Comparison of ENCODE assay signal across 9 cellular contexts in the genomic region with DNA sequence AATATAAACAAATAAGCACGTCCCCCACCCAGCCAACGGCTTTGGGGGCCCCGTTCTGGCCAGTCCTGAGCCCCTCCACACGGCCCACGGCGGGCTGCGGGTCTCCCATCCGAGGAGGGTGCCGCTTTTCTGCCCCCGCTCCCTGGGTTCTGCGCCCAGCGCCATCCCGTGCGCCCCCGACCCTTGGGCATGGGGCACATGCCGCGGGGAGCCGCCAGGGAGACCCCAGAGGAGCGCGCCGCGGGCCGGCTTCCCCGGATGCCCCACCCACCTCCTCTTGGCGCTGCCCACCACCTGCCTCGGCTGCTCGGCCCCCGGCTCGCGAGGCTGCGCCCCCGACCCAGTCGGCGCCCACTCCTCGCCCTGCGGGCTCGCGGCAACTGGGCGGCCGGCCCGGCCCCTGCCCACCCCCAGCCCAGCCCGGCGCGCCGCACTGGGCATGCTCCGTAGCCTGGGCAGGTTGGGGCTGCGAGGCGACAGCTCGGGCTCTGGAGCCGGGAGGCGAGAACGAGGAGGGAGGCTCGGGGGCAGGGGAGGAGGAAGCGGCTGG. TPM values are rescaled to one million over a fixed set of nuclear protein-coding genes. Genes with fewer than 3 reads are reported as not detected.
A peak's percentile ranks its signal among the peaks of the same experiment; 100 is the strongest.
DNase-seq lines count a peak whose midpoint lies in the region; ATAC-seq and TF ChIP-seq lines count a peak whose summit lies in the region.
"Had no signal": no experiment of that assay in that cellular context is flagged by ENCODE, and none has a peak within 500 bp of the region (broad histone marks: within the 10 kb centered on the region; RNA-seq: fewer than 3 reads in every experiment).

No MANE protein-coding gene starts in this region.

- H3K9me3 ChIP-seq in H9 (ENCODE audit: control insufficient read depth, low read depth, low read length): no peaks in the 10 kb centered on the region
- no peaks in the 10 kb centered on the region for H3K9me3 ChIP-seq in Peyer's patch
- no peaks in the 10 kb centered on the region for H3K9me3 ChIP-seq in neuron (ENCODE audit: low read length)

- no peak overlapping the region for H2BK5ac ChIP-seq in H9 (ENCODE audit: insufficient read length, low read length)

- H3K4me3 Mint-ChIP-seq in H9: peak overlapping the region; percentile 75 to 88

- H4K8ac ChIP-seq in H9 (replicated peaks; ENCODE audit: insufficient read length, low read depth, low read length): no peak overlapping the region

- H2AK5ac ChIP-seq in H9 (ENCODE audit: insufficient read length, low read length): no peak overlapping the region

- H2AFZ ChIP-seq in H9 (ENCODE audit: low read length) (no peak overlapping the region), neuron (ENCODE audit: low read depth, low read length) (peak overlapping the region; percentile 64)

- H3T11ph ChIP-seq in H9 (ENCODE audit: low read length): no peak overlapping the region

- no peak overlapping the region for H3K27ac ChIP-seq in H9 (ENCODE audit: insufficient read length, low read depth, low read length)
- H3K27ac ChIP-seq in Peyer's patch: peak overlapping the region; percentile 52 to 85 (median 70)

- H3K4me1 ChIP-seq in H9 (ENCODE audit: insufficient read depth, low read length) (peaks cover 5% of the 10 kb centered on the region; the same call in 1 of the 2 replicates), Peyer's patch (peaks cover 0 to 16% (median 0%) of the 10 kb centered on the region in 4 donors), neuron (ENCODE audit: insufficient read depth, low read length) (peaks cover 44% of the 10 kb centered on the region)

- no peak overlapping the region for H4K91ac ChIP-seq in H9 (ENCODE audit: insufficient read length, low read depth, low read length)

- TF ChIP-seq POLR2A in Peyer's patch (IDR thresholded peaks at IDR 0.05): no peak

- no peaks in the 10 kb centered on the region; a peak in 1 of 7 replicates for H3K36me3 Mint-ChIP-seq in H9 (ENCODE audit: insufficient read depth in 1 of 3, low read depth in 3 of 3)

- TF ChIP-seq CTCF in H9 (conservative IDR thresholded peaks at IDR 0.05) (no peak), Peyer's patch (IDR thresholded peaks at IDR 0.05) (no peak), fibroblast of pulmonary artery (IDR thresholded peaks at IDR 0.05; ENCODE audit: low read length, missing control alignments) (no peak)

- no peak overlapping the region for H3K56ac ChIP-seq in H9 (ENCODE audit: insufficient read length, low read depth, low read length)

- DNase-seq in H9 (peak; percentile 69), Peyer's patch (peak in 1 of 3 donors; percentile 54), fibroblast of pulmonary artery (ENCODE audit: low read depth) (no peak)
- DNase-seq: T-cell had no signal

- H3K4ac ChIP-seq in H9 (ENCODE audit: low read depth, low read length): no peak overlapping the region; the same call in 1 of the 2 replicates

- ATAC-seq in HG02642 (IDR thresholded peaks at IDR 0.05; ENCODE audit: poor library complexity, unreplicated experiment): no peak
- ATAC-seq in HG02588 (IDR thresholded peaks at IDR 0.05; ENCODE audit: unreplicated experiment): no peak
- ATAC-seq in GM21825 (IDR thresholded peaks at IDR 0.05; ENCODE audit: unreplicated experiment): no peak
- ATAC-seq in HG03432 (IDR thresholded peaks at IDR 0.05; ENCODE audit: unreplicated experiment): no peak

- no peak overlapping the region for H4K5ac ChIP-seq in H9 (ENCODE audit: insufficient read length, low read depth, low read length)

- H3K18ac ChIP-seq in H9 (ENCODE audit: insufficient read length, low read depth, low read length): peak overlapping the region; percentile 36

- H3K4me3 ChIP-seq in Peyer's patch (peak overlapping the region; percentile 37 to 75 (median 56)), fibroblast of pulmonary artery (replicated peaks; ENCODE audit: low read depth, low read length) (peak overlapping the region; percentile 61), neuron (ENCODE audit: low read length) (peak overlapping the region; percentile 96)

- no peaks in the 10 kb centered on the region for H3K9me3 Mint-ChIP-seq in H9

- H3K27ac Mint-ChIP-seq in H9: peak overlapping the region in 1 of 3 experiments; percentile 96; a peak in 2 of 7 replicates
- H3K27ac Mint-ChIP-seq: T-cell had no signal

- H2BK15ac ChIP-seq in H9 (ENCODE audit: low read depth, low read length): no peak overlapping the region

- H3K9ac ChIP-seq in H9 (ENCODE audit: extremely low read depth, insufficient read length, low read length): no peak overlapping the region

- H3K4me2 ChIP-seq in H9 (ENCODE audit: insufficient read depth, insufficient read length, low read length): peak overlapping the region; percentile 66

- peak overlapping the region; percentile 79 for H3K14ac ChIP-seq in H9 (ENCODE audit: insufficient read depth, low read length)

- H2BK12ac ChIP-seq in H9 (ENCODE audit: insufficient read length, low read depth, low read length): no peak overlapping the region

- WGBS in H9 (ENCODE audit: extremely low coverage, insufficient read length, low lambda C conversion rate): no CpG with 5 or more reads among the region's 54 CpGs

- H3K23ac ChIP-seq in H9 (ENCODE audit: insufficient read length, low read depth, low read length): no peak overlapping the region

- H3K79me2 ChIP-seq in H9 (ENCODE audit: insufficient read depth, low read length): no peaks in the 10 kb centered on the region

- H4K20me1 ChIP-seq in H9 (ENCODE audit: control insufficient read depth, insufficient read depth, insufficient read length): no peaks in the 10 kb centered on the region

- no peaks in the 10 kb centered on the region; the same call in 1 of the 2 replicates for H3K27me3 Mint-ChIP-seq in H9 (ENCODE audit: low read depth)

- H2BK120ac ChIP-seq in H9 (ENCODE audit: low read depth, low read length, poor library complexity, severe bottlenecking): no peak overlapping the region

- H3K27me3 ChIP-seq in H9 (ENCODE audit: insufficient read depth, low read length): no peaks in the 10 kb centered on the region
- H3K27me3 ChIP-seq in Peyer's patch: no peaks in the 10 kb centered on the region
- no peaks in the 10 kb centered on the region for H3K27me3 ChIP-seq in neuron (ENCODE audit: insufficient read depth, low read length)

- no peaks in the 10 kb centered on the region for H3K36me3 ChIP-seq in Peyer's patch
- no peaks in the 10 kb centered on the region for H3K36me3 ChIP-seq in neuron (ENCODE audit: insufficient read depth, low read length)

- H3K4me1 Mint-ChIP-seq in H9: peaks cover 39 to 44% of the 10 kb centered on the region in 2 experiments

- H3K79me1 ChIP-seq in H9 (ENCODE audit: insufficient read depth, low read depth, low read length, poor library complexity, severe bottlenecking): no peaks in the 10 kb centered on the region

- H2BK20ac ChIP-seq in H9 (ENCODE audit: low read depth, low read length, poor library complexity, severe bottlenecking): no peak overlapping the region

- peaks cover 14% of the 10 kb centered on the region for H3K23me2 ChIP-seq in H9 (ENCODE audit: insufficient read length, low read depth, low read length, poor library complexity, severe bottlenecking)

RNA-seq across cellular contexts. Expression of gene PLCB4, which starts 0.6 kb away (rescaled TPM):
- total RNA-seq in H9 (2021) (8.4 and 10.1 TPM in 2 replicates), Peyer's patch (10 to 100 TPM in 3 of 4 donors, 1 to 10 TPM in 1; 3.5 to 30.5 (median 17.5) TPM)
